In the genomic region with DNA sequence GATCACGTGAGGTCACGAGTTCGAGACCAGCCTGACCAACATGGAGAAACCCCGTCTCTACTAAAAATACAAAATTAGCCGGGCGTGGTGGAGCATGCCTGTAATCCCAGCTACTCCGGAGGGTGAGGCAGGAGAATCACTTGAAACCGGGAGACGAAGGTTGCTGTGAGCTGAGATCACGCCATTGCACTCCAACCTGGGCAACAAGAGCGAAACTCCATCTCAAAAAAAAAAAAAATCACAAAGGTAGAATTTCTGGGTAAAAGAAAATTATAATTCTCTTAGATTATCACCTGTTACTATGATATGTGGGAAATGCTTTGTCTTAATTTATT, we compare ENCODE assay signal across 2 cellular contexts. TPM values are rescaled to one million over a fixed set of nuclear protein-coding genes. Genes with fewer than 3 reads are reported as not detected.
"Had no signal": no experiment of that assay in that cellular context is flagged by ENCODE, and none has a peak within 500 bp of the region (broad histone marks: within the 10 kb centered on the region; RNA-seq: fewer than 3 reads in every experiment).

No MANE protein-coding gene starts in this region.

RNA-seq across cellular contexts. Expression of a gene that starts 3.4 kb away (rescaled TPM):
- total RNA-seq: G401, GM12878 had no signal
- polyA plus RNA-seq: GM12878 had no signal
